Comparison of ENCODE assay signal across 17 cellular contexts in the genomic region with DNA sequence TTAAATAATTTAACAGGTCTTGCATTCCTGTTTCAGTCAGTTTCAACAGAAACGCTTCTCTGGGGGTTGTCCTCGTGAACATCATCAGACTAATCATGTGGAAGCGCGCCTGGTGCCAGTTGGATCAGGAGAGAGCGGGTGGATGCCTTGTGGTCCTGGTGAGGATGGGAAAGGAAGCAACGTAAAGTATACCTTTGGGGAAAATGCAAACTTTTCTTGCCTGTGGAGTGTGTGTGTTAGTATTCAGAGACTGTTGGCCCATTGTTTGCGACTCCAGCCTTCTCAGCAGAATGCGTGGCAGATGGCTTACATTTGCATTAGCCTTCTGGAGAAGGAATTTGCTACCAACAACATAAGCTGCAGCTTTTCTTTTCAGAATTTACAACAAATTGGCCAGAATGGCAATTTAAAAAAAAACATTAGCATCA.
DNase-seq lines count a peak whose midpoint lies in the region; ATAC-seq, FAIRE-seq and TF ChIP-seq lines count a peak whose summit lies in the region.
"Had no signal": no experiment of that assay in that cellular context is flagged by ENCODE, and none has a peak within 500 bp of the region (broad histone marks: within the 10 kb centered on the region; RNA-seq: fewer than 3 reads in every experiment).

No MANE protein-coding gene starts in this region.

- POLR2A ChIA-PET in A673 (lab: Charles Lee; ENCODE audit: low non-redundant PET) = no interaction called here

- DNase-seq in A673 (ENCODE audit: low spot score) (peak; percentile 4), NCI-H1694 treated with DMSO at 0.1 percent for 48 hours (lab: John Stamatoyannopoulos, UW) (peak; percentile 96), cerebellum (ENCODE audit: low spot score) (peak; percentile 41), medulla oblongata (ENCODE audit: extremely low spot score) (peak; percentile 61), NCI-H2029 (lab: John Stamatoyannopoulos, UW) (no peak), GM12891 (ENCODE audit: insufficient read length, low spot score) (no peak), HT-29 (ENCODE audit: low spot score) (no peak)
- DNase-seq in stimulated activated naive B cell treated with anti-CD40 and anti-IgM and Interleukin-4, amounts not matched to agents 10 μg/mL and 1 μg/mL and 100 μg/mL, for 72 hours = no peak
- DNase-seq: activated naive CD4-positive, alpha-beta T cell; CD8-positive, alpha-beta memory T cell; HCEC 1CT; left ventricle myocardium superior; NCI-H2029 treated with DMSO at 0.1 percent for 48 hours; stomach had no signal

- H3K27ac Mint-ChIP-seq in stimulated activated naive B cell treated with anti-CD40 and anti-IgM and Interleukin-4, amounts not matched to agents 10 μg/mL and 1 μg/mL and 100 μg/mL, for 72 hours = no peak overlapping the region
- H3K27ac Mint-ChIP-seq: CD8-positive, alpha-beta memory T cell; nephron had no signal

- H3K27me3 Mint-ChIP-seq in stimulated activated naive B cell treated with anti-CD40 and anti-IgM and Interleukin-4, amounts not matched to agents 10 μg/mL and 1 μg/mL and 100 μg/mL, for 72 hours = peaks cover 0 to 12% of the 10 kb centered on the region in 2 donors

- peaks cover 9 to 14% of the 10 kb centered on the region in 2 donors for H3K9me3 Mint-ChIP-seq in stimulated activated naive B cell treated with anti-CD40 and anti-IgM and Interleukin-4, amounts not matched to agents 10 μg/mL and 1 μg/mL and 100 μg/mL, for 72 hours

- intact Hi-C loops in A673 (cut with micrococcal nuclease; ENCODE audit: unreplicated experiment) = no loop called here

- peaks cover 63% of the 10 kb centered on the region for H3K27me3 ChIP-seq in A673 (replicated peaks; ENCODE audit: insufficient read depth, low read depth, low read length, poor library complexity)
- H3K27me3 ChIP-seq: stomach had no signal

- no peaks in the 10 kb centered on the region for H3K4me1 Mint-ChIP-seq in stimulated activated naive B cell treated with anti-CD40 and anti-IgM and Interleukin-4, amounts not matched to agents 10 μg/mL and 1 μg/mL and 100 μg/mL, for 72 hours
- H3K4me1 Mint-ChIP-seq: CD8-positive, alpha-beta memory T cell had no signal

- BruUV-seq in A673 (replicated peaks; lab: Mats Ljungman, UMichigan) = no TSS peak

- H3K4me1 ChIP-seq in A673 (ENCODE audit: insufficient read depth, low read length, poor library complexity, severe bottlenecking) = peaks cover 7% of the 10 kb centered on the region

- TF ChIP-seq POLR2A in GM12891 (IDR thresholded peaks at IDR 0.05; ENCODE audit: low read depth, low read length) = no peak

- H3K9me3 ChIP-seq in A673 (ENCODE audit: low read depth, low read length, poor library complexity, severe bottlenecking) = no peaks in the 10 kb centered on the region

- no peaks in the 10 kb centered on the region for H3K36me3 ChIP-seq in A673 (ENCODE audit: insufficient read depth, low read length, poor library complexity, severe bottlenecking)
- H3K36me3 ChIP-seq: stomach had no signal

- H3K36me3 Mint-ChIP-seq in stimulated activated naive B cell treated with anti-CD40 and anti-IgM and Interleukin-4, amounts not matched to agents 10 μg/mL and 1 μg/mL and 100 μg/mL, for 72 hours = peaks cover 0 to 2% of the 10 kb centered on the region in 2 donors
- H3K36me3 Mint-ChIP-seq: CD8-positive, alpha-beta memory T cell had no signal

- H3K4me3 Mint-ChIP-seq in stimulated activated naive B cell treated with anti-CD40 and anti-IgM and Interleukin-4, amounts not matched to agents 10 μg/mL and 1 μg/mL and 100 μg/mL, for 72 hours = no peak overlapping the region
- H3K4me3 Mint-ChIP-seq: CD8-positive, alpha-beta memory T cell; nephron had no signal

- ATAC-seq in stimulated activated naive B cell treated with anti-CD40 and anti-IgM and Interleukin-4, amounts not matched to agents 10 μg/mL and 1 μg/mL and 100 μg/mL, for 72 hours (replicated peaks) = no peak
- ATAC-seq: left ventricle myocardium superior had no signal

- no peak for FAIRE-seq in GM12891 (lab: Jason Lieb, UNC)
- FAIRE-seq: A204.1, endometrium had no signal

- no peak for TF ChIP-seq CTCF in A673 (conservative IDR thresholded peaks at IDR 0.05; ENCODE audit: low read depth, low read length)

- CTCF ChIA-PET in A673 (lab: Charles Lee) = no interaction called here

- H3K27ac ChIP-seq in A673 (ENCODE audit: low read depth, low read length, poor library complexity, severe bottlenecking) = no peak overlapping the region
- H3K27ac ChIP-seq: stomach had no signal

- no peak overlapping the region for H3K4me3 ChIP-seq in A673 (ENCODE audit: low read depth, low read length, poor library complexity, severe bottlenecking)
- H3K4me3 ChIP-seq: stomach had no signal

TF ChIP-seq in GM12891, 5 proteins besides CTCF, POLR2A, EP300 and RAD21:
- no peak for TF ChIP-seq TAF1 (IDR thresholded peaks at IDR 0.05; ENCODE audit: low read depth, low read length)

Comparison
In these comparisons a context has a peak if more than half of its experiments do, and no peak if none do; other contexts are left out.
1. DNase-seq: peak in A673 (single experiment), NCI-H1694 treated with DMSO at 0.1 percent for 48 hours (single experiment), cerebellum (single experiment) and medulla oblongata (single experiment); none in NCI-H2029 (single experiment), GM12891 (single experiment), HT-29 (single experiment) and stimulated activated naive B cell treated with anti-CD40 and anti-IgM and Interleukin-4, amounts not matched to agents 10 μg/mL and 1 μg/mL and 100 μg/mL, for 72 hours (single experiment).